18 cellular contexts compared by ENCODE assay signal in the genomic region with DNA sequence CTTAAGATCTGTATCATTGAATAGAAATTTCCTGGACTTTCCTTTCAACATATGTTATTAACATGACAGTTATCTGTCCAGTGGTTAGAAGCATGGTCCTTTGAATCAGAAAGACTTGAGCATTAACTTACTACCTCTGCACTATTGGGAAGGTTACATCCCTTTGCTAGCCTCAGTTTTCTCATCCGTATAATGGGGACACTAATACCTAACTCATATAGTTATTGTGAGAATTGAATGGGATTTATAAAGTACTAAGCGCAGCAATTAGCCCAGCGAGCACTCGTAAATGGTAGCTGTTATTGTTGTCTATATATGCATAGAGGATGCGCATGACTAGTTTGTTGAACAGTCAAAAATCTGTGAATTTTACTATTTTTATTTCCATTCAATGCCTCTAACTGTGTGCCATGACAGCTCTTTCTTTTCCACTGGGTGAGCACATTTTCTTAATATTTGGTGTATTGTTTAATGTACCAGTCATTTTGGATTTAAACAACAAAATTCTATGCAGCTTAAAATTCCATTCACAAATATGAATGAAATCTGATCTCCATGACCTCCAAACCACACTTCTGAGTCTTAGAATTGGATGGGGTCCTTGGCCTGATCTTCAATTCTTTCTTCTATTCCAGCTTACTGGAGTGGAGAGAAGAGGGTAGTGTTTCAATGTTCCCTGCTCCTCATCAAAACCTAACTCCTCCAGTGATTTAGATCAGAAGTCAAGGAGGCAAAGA.
"Had no signal": no experiment of that assay in that cellular context is flagged by ENCODE, and none has a peak within 500 bp of the region (broad histone marks: within the 10 kb centered on the region; RNA-seq: fewer than 3 reads in every experiment).

No MANE protein-coding gene starts in this region.

- H3K9me3 ChIP-seq: ascending aorta, heart right ventricle, mucosa of descending colon, tibial artery had no signal

- H3K36me3 ChIP-seq: ascending aorta, cardiac muscle cell, heart right ventricle, tibial artery had no signal

- H3K27ac ChIP-seq: ascending aorta, cardiac muscle cell, heart right ventricle, parathyroid adenoma, tibial artery had no signal

- ATAC-seq: activated CD4-positive, CD25-positive, alpha-beta regulatory T cell treated with anti-CD3 and anti-CD28 coated beads, Interleukin-2, amount 50 U/mL, for 24 hours; activated CD8-positive, alpha-beta T cell treated with anti-CD3 and anti-CD28 coated beads, Interleukin-2, amount 10 ng/mL, durations not matched to agents 7 days and 5 days; activated T-cell treated with anti-CD3 and anti-CD28 coated beads, Interleukin-2, amount 50 U/mL, for 4 hours; mucosa of descending colon had no signal

- H3K27me3 ChIP-seq: ascending aorta, cardiac muscle cell, heart right ventricle, tibial artery had no signal

- DNase-seq: activated CD4-positive, alpha-beta T cell treated with anti-CD3 and anti-CD28 coated beads, Interleukin-2, amount 10 ng/mL, durations not matched to agents 7 days and 5 days; activated CD8-positive, alpha-beta T cell treated with anti-CD3 and anti-CD28 coated beads, Interleukin-2, amount 10 ng/mL, durations not matched to agents 7 days and 5 days; activated naive CD4-positive, alpha-beta T cell treated with anti-CD3 and anti-CD28 coated beads for 36 hours; activated T-cell treated with anti-CD3 and anti-CD28 coated beads, Interleukin-2, amount 50 U/mL, for 4 hours; heart right ventricle; mesenchymal stem cell; mucosa of descending colon; naive B cell; stimulated activated CD4-positive, alpha-beta T cell treated with anti-CD3 and anti-CD28 coated beads, Interleukin-12 subunit alpha, Interleukin-12 subunit beta, amount 100 ng/mL, for 4 hours; stimulated activated CD4-positive, alpha-beta T cell treated with anti-CD3 and anti-CD28 coated beads, Interleukin-1b, Interleukin-23, amount 100 ng/mL, for 48 hours; stimulated activated CD8-positive, alpha-beta memory T cell treated with anti-CD3 and anti-CD28 coated beads, Interleukin-4, amount 100 ng/mL, for 48 hours; stimulated activated naive CD4-positive, alpha-beta T cell; substantia nigra; tibial artery had no signal

- H3K4me1 ChIP-seq: parathyroid adenoma had no signal

- H3K9ac ChIP-seq: parathyroid adenoma had no signal

- H3K4me3 ChIP-seq: ascending aorta, cardiac muscle cell, heart right ventricle, mucosa of descending colon, tibial artery had no signal

- H2AFZ ChIP-seq: parathyroid adenoma had no signal

- H3K79me2 ChIP-seq: parathyroid adenoma had no signal
